In the genomic region with DNA sequence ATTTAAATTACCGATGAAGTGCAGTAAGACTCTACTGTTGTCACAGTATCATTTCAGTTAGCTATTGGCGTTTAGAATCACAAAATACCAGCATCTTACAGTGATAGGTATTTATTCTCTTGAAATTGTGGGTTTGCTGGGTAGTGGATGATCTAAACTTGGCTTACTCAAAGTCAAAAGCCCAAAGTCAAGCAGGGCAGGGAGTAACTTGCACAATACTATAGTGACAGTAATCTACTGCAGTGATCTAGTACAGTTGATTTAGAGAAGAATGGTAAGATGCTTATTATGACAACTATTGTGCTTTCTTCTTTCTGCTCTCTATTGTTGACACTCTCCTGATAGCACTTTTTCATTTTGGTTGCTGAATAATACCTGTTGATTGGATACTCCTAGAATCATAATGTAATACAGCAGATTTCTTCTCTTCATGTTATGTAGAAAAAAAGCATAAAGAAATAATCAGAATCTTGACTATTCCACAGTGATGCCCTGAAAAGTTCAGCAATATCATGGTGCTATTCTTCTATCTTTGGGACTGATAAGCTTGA, we compare ENCODE assay signal across 1 cellular context.
TF ChIP-seq lines count a peak whose summit lies in the region.

No MANE protein-coding gene starts in this region.

TF ChIP-seq in IMR-90, 13 proteins besides CTCF, POLR2A, EP300 and RAD21 (continued from another document):
- TF ChIP-seq, protein P1, sequence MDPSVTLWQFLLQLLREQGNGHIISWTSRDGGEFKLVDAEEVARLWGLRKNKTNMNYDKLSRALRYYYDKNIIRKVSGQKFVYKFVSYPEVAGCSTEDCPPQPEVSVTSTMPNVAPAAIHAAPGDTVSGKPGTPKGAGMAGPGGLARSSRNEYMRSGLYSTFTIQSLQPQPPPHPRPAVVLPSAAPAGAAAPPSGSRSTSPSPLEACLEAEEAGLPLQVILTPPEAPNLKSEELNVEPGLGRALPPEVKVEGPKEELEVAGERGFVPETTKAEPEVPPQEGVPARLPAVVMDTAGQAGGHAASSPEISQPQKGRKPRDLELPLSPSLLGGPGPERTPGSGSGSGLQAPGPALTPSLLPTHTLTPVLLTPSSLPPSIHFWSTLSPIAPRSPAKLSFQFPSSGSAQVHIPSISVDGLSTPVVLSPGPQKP (IDR thresholded peaks at IDR 0.05; ENCODE audit: borderline replicate concordance, low read depth, low read length), result no peak
TF ChIP-seq in IMR-90: peak in this region for 1.
